In genomic region chr11:86182976-86183584, GRCh38 we compare ENCODE assay signal across 8 cellular contexts.
DNase-seq lines count a peak whose midpoint lies in the region; ATAC-seq, FAIRE-seq and TF ChIP-seq lines count a peak whose summit lies in the region.

No MANE protein-coding gene starts in this region.

- peak overlapping the region; percentile 9; the same call in 1 of the 2 replicates for H3K4me3 ChIP-seq in MM.1S (ENCODE audit: low read length)

- H3K36me3 ChIP-seq in MM.1S (replicated peaks; ENCODE audit: insufficient read depth, low read length), result no peaks in the 10 kb centered on the region

- H3K27ac Mint-ChIP-seq in activated T-helper 1 cell treated with anti-CD3 and anti-CD28 coated beads, Interleukin-12 subunit alpha, Interleukin-12 subunit beta, Interleukin-2, Interleukin-4 antibody, amounts not matched to agents 30 ng/mL and 10 ng/mL and 1 ng/mL, durations not matched to agents 14 hours and 24 hours and 36 hours, result no peak overlapping the region
- H3K27ac Mint-ChIP-seq in endothelial cell (ENCODE audit: unreplicated experiment), result no peak overlapping the region

- peak; percentile 80 for ATAC-seq in GM21737 (IDR thresholded peaks at IDR 0.05; ENCODE audit: unreplicated experiment)

- H3K4me2 ChIP-seq in MM.1S (ENCODE audit: low read depth, low read length), result peak overlapping the region; percentile 67

- H3K9ac ChIP-seq in MM.1S (ENCODE audit: low read length), result peak overlapping the region; percentile 9; the same call in 1 of the 2 replicates

- H3K27me3 Mint-ChIP-seq in activated T-helper 1 cell treated with anti-CD3 and anti-CD28 coated beads, Interleukin-12 subunit alpha, Interleukin-12 subunit beta, Interleukin-2, Interleukin-4 antibody, amounts not matched to agents 30 ng/mL and 10 ng/mL and 1 ng/mL, durations not matched to agents 14 hours and 24 hours and 36 hours (ENCODE audit: insufficient read depth), result no peaks in the 10 kb centered on the region
- no peaks in the 10 kb centered on the region for H3K27me3 Mint-ChIP-seq in endothelial cell (ENCODE audit: unreplicated experiment)

- TF ChIP-seq POLR2A in GM12891 (IDR thresholded peaks at IDR 0.05; ENCODE audit: low read depth, low read length), result no peak

- H3K36me3 Mint-ChIP-seq in activated T-helper 1 cell treated with anti-CD3 and anti-CD28 coated beads, Interleukin-12 subunit alpha, Interleukin-12 subunit beta, Interleukin-2, Interleukin-4 antibody, amounts not matched to agents 30 ng/mL and 10 ng/mL and 1 ng/mL, durations not matched to agents 14 hours and 24 hours and 36 hours (ENCODE audit: low read depth), result peaks cover 5% of the 10 kb centered on the region
- no peaks in the 10 kb centered on the region for H3K36me3 Mint-ChIP-seq in endothelial cell (ENCODE audit: low read depth, unreplicated experiment)

- H3K27ac ChIP-seq in MM.1S (ENCODE audit: low read length), result peak overlapping the region; percentile 75

- peaks cover 4% of the 10 kb centered on the region for H3K9me3 Mint-ChIP-seq in activated T-helper 1 cell treated with anti-CD3 and anti-CD28 coated beads, Interleukin-12 subunit alpha, Interleukin-12 subunit beta, Interleukin-2, Interleukin-4 antibody, amounts not matched to agents 30 ng/mL and 10 ng/mL and 1 ng/mL, durations not matched to agents 14 hours and 24 hours and 36 hours
- no peaks in the 10 kb centered on the region for H3K9me3 Mint-ChIP-seq in endothelial cell (ENCODE audit: unreplicated experiment)

- H3K4me1 ChIP-seq in MM.1S (ENCODE audit: low read length), result peaks cover 25% of the 10 kb centered on the region

- no peaks in the 10 kb centered on the region for H3K9me3 ChIP-seq in MM.1S (replicated peaks; ENCODE audit: insufficient read depth, low read length)

- H2AFZ ChIP-seq in MM.1S (ENCODE audit: low read length), result peak overlapping the region; percentile 73

- intact Hi-C loops in activated T-helper 1 cell treated with anti-CD3 and anti-CD28 coated beads, Interleukin-12 subunit alpha, Interleukin-12 subunit beta, Interleukin-2, Interleukin-4 antibody, amounts not matched to agents 30 ng/mL and 10 ng/mL and 1 ng/mL, durations not matched to agents 14 hours and 24 hours and 36 hours (cut with micrococcal nuclease), result loop anchor here (1.0 to 2.0 kb wide), 3 partner anchors 10 to 62 kb away; partner anchors contain the start of gene EED

- peak; percentile 77 for FAIRE-seq in GM12891 (lab: Jason Lieb, UNC)

- H3K9me2 ChIP-seq in MM.1S (replicated peaks; ENCODE audit: insufficient read depth, low read length), result no peaks in the 10 kb centered on the region

- H3F3A ChIP-seq in MM.1S (ENCODE audit: insufficient read depth, low read length), result peaks cover 15% of the 10 kb centered on the region

- H4K20me1 ChIP-seq in MM.1S (ENCODE audit: insufficient read depth, low read length), result no peaks in the 10 kb centered on the region

- H3K4me3 Mint-ChIP-seq in activated T-helper 1 cell treated with anti-CD3 and anti-CD28 coated beads, Interleukin-12 subunit alpha, Interleukin-12 subunit beta, Interleukin-2, Interleukin-4 antibody, amounts not matched to agents 30 ng/mL and 10 ng/mL and 1 ng/mL, durations not matched to agents 14 hours and 24 hours and 36 hours, result no peak overlapping the region
- H3K4me3 Mint-ChIP-seq in endothelial cell (ENCODE audit: unreplicated experiment), result no peak overlapping the region

- H3K4me1 Mint-ChIP-seq in activated T-helper 1 cell treated with anti-CD3 and anti-CD28 coated beads, Interleukin-12 subunit alpha, Interleukin-12 subunit beta, Interleukin-2, Interleukin-4 antibody, amounts not matched to agents 30 ng/mL and 10 ng/mL and 1 ng/mL, durations not matched to agents 14 hours and 24 hours and 36 hours (ENCODE audit: low read depth), result peaks cover 9% of the 10 kb centered on the region
- peaks cover 15% of the 10 kb centered on the region for H3K4me1 Mint-ChIP-seq in endothelial cell (ENCODE audit: unreplicated experiment)

- no peak for DNase-seq in GM12891 (ENCODE audit: insufficient read length, low spot score)
- peak; percentile 97 for DNase-seq in MM.1S
- peak; percentile 30 for DNase-seq in activated T-helper 1 cell treated with anti-CD3 and anti-CD28 coated beads, Interleukin-12 subunit alpha, Interleukin-12 subunit beta, Interleukin-2, Interleukin-4 antibody, amounts not matched to agents 30 ng/mL and 10 ng/mL and 1 ng/mL, durations not matched to agents 14 hours and 24 hours and 36 hours (ENCODE audit: low spot score)
- DNase-seq in stimulated activated CD4-positive, alpha-beta T cell treated with anti-CD3 and anti-CD28 coated beads, Interleukin-15, amount 100 ng/mL, for 48 hours (ENCODE audit: low read depth in 2 of 2), result peak; percentile 67 to 77
- DNase-seq in foreskin melanocyte, result no peak
- DNase-seq in hippocampal formation (lab: John Stamatoyannopoulos, UW), result no peak
- no peak for DNase-seq in endothelial cell (ENCODE audit: low spot score)

- no peak for TF ChIP-seq CTCF in MM.1S (IDR thresholded peaks at IDR 0.05; ENCODE audit: low read length)
- TF ChIP-seq CTCF in endothelial cell (IDR thresholded peaks at IDR 0.05; ENCODE audit: unreplicated experiment), result no peak

- H3K79me2 ChIP-seq in MM.1S (ENCODE audit: low read length), result no peaks in the 10 kb centered on the region

- no peaks in the 10 kb centered on the region for H3K27me3 ChIP-seq in MM.1S (replicated peaks; ENCODE audit: insufficient read depth, low read length)

TF ChIP-seq in GM12891, 5 proteins besides CTCF, POLR2A, EP300 and RAD21:
- no peak for TF ChIP-seq SPI1 (IDR thresholded peaks at IDR 0.05; ENCODE audit: low read depth, low read length)
- no peak for TF ChIP-seq POU2F2 (IDR thresholded peaks at IDR 0.05; ENCODE audit: low read depth, low read length)
- TF ChIP-seq PAX5 (IDR thresholded peaks at IDR 0.05; ENCODE audit: insufficient read depth, low read length, severe bottlenecking), result no peak
- no peak for TF ChIP-seq TAF1 (IDR thresholded peaks at IDR 0.05; ENCODE audit: low read depth, low read length)
- TF ChIP-seq POLR2AphosphoS5 (IDR thresholded peaks at IDR 0.05; ENCODE audit: low read depth, low read length), result no peak

Comparison
In these comparisons a context has a peak if more than half of its experiments do, and no peak if none do; other contexts are left out.
1. DNase-seq: peak in MM.1S (single experiment), activated T-helper 1 cell treated with anti-CD3 and anti-CD28 coated beads, Interleukin-12 subunit alpha, Interleukin-12 subunit beta, Interleukin-2, Interleukin-4 antibody, amounts not matched to agents 30 ng/mL and 10 ng/mL and 1 ng/mL, durations not matched to agents 14 hours and 24 hours and 36 hours (single experiment) and stimulated activated CD4-positive, alpha-beta T cell treated with anti-CD3 and anti-CD28 coated beads, Interleukin-15, amount 100 ng/mL, for 48 hours (2 of 2); none in GM12891 (single experiment), foreskin melanocyte (single experiment), hippocampal formation (0 of 2) and endothelial cell (single experiment).